In genomic region chr17:27539794-27540193, GRCh38 we compare ENCODE assay signal across 15 cellular contexts.
A peak's percentile ranks its signal among the peaks of the same experiment; 100 is the strongest.
DNase-seq lines count a peak whose midpoint lies in the region; ATAC-seq and TF ChIP-seq lines count a peak whose summit lies in the region.
"Had no signal": no experiment of that assay in that cellular context is flagged by ENCODE, and none has a peak within 500 bp of the region (broad histone marks: within the 10 kb centered on the region; RNA-seq: fewer than 3 reads in every experiment).

No MANE protein-coding gene starts in this region.

- H3K9me2 ChIP-seq in GM23338 (ENCODE audit: insufficient read depth), result no peaks in the 10 kb centered on the region

- H3K27ac Mint-ChIP-seq in GM23338, result peak overlapping the region; percentile 7; the same call in 1 of the 2 replicates
- no peak overlapping the region for H3K27ac Mint-ChIP-seq in activated naive CD4-positive, alpha-beta T cell treated with anti-CD3 and anti-CD28 coated beads, Interleukin-2, amount 50 U/mL, for 72 hours

- peaks cover 2% of the 10 kb centered on the region for H3K27me3 Mint-ChIP-seq in GM23338 (ENCODE audit: insufficient read depth, low read depth, poor library complexity)
- H3K27me3 Mint-ChIP-seq: naive thymus-derived CD8-positive, alpha-beta T cell had no signal

- no peak overlapping the region for H3K27ac ChIP-seq in GM23338 (ENCODE audit: low read depth)
- H3K27ac ChIP-seq in breast epithelium, result peak overlapping the region; percentile 74 to 93
- peak overlapping the region; percentile 91 to 92 for H3K27ac ChIP-seq in left lung
- peak overlapping the region; percentile 77 for H3K27ac ChIP-seq in substantia nigra (ENCODE audit: low read depth, low read length, poor library complexity, severe bottlenecking)
- H3K27ac ChIP-seq: BLaER1, VCaP had no signal

- H3K4me1 Mint-ChIP-seq in GM23338, result peaks cover 25% of the 10 kb centered on the region

- no peak for DNase-seq in GM23338 (ENCODE audit: low spot score)
- no peak for DNase-seq in breast epithelium (ENCODE audit: low spot score in 2 of 2)
- no peak for DNase-seq in left lung
- no peak for DNase-seq in substantia nigra (lab: John Stamatoyannopoulos, UW)
- DNase-seq in activated naive CD4-positive, alpha-beta T cell treated with anti-CD3 and anti-CD28 coated beads, Interleukin-2, amount 50 U/mL, for 72 hours (ENCODE audit: low spot score in 2 of 2), result no peak
- DNase-seq in stimulated activated CD4-positive, alpha-beta T cell treated with anti-CD3 and anti-CD28 coated beads, Interleukin-4, amount 100 ng/mL, for 1 hour, result no peak
- DNase-seq in NCI-H187 (lab: John Stamatoyannopoulos, UW), result no peak
- DNase-seq in activated CD4-positive, CD25-positive, alpha-beta regulatory T cell (lab: John Stamatoyannopoulos, UW), result no peak
- DNase-seq: activated naive CD4-positive, alpha-beta T cell; naive thymus-derived CD8-positive, alpha-beta T cell; NCI-H2081 treated with DMSO at 0.1 percent for 48 hours; NCI-H69; stimulated activated CD4-positive, alpha-beta T cell treated with anti-CD3 and anti-CD28 coated beads, Interleukin-1b, Interleukin-23, amount 100 ng/mL, for 48 hours had no signal

- ATAC-seq in GM23338 (no peak), left lung (no peak)
- no peak for ATAC-seq in activated naive CD4-positive, alpha-beta T cell treated with anti-CD3 and anti-CD28 coated beads, Interleukin-2, amount 50 U/mL, for 72 hours
- ATAC-seq: naive thymus-derived CD8-positive, alpha-beta T cell had no signal

- TF ChIP-seq POLR2A in breast epithelium (IDR thresholded peaks at IDR 0.05), result no peak

- H3K9me3 ChIP-seq in breast epithelium (no peaks in the 10 kb centered on the region), left lung (no peaks in the 10 kb centered on the region)
- H3K9me3 ChIP-seq: BLaER1 had no signal

- H3F3A ChIP-seq in GM23338 (replicated peaks; ENCODE audit: low read depth), result no peaks in the 10 kb centered on the region

- H3K9me3 Mint-ChIP-seq in GM23338, result no peaks in the 10 kb centered on the region
- no peaks in the 10 kb centered on the region for H3K9me3 Mint-ChIP-seq in activated naive CD4-positive, alpha-beta T cell treated with anti-CD3 and anti-CD28 coated beads, Interleukin-2, amount 50 U/mL, for 72 hours
- H3K9me3 Mint-ChIP-seq: naive thymus-derived CD8-positive, alpha-beta T cell had no signal

- H3K4me1 ChIP-seq in GM23338 (ENCODE audit: insufficient read depth), result peaks cover 6% of the 10 kb centered on the region; the same call in 1 of the 2 replicates
- peaks cover 0 to 6% of the 10 kb centered on the region in 2 donors for H3K4me1 ChIP-seq in breast epithelium
- H3K4me1 ChIP-seq in left lung, result peaks cover 32 to 62% of the 10 kb centered on the region in 2 donors

- no peak overlapping the region for H2AFZ ChIP-seq in GM23338

- H3K36me3 Mint-ChIP-seq in GM23338 (ENCODE audit: low read depth), result no peaks in the 10 kb centered on the region
- H3K36me3 Mint-ChIP-seq in activated naive CD4-positive, alpha-beta T cell treated with anti-CD3 and anti-CD28 coated beads, Interleukin-2, amount 50 U/mL, for 72 hours, result peaks cover 0 to 20% of the 10 kb centered on the region in 2 donors
- H3K36me3 Mint-ChIP-seq: naive thymus-derived CD8-positive, alpha-beta T cell had no signal

- no peak overlapping the region for H3K4me2 ChIP-seq in GM23338

- no peak overlapping the region for H3K4me3 Mint-ChIP-seq in GM23338
- H3K4me3 Mint-ChIP-seq: naive thymus-derived CD8-positive, alpha-beta T cell had no signal

- TF ChIP-seq CTCF in GM23338 (conservative IDR thresholded peaks at IDR 0.05; ENCODE audit: low read depth in 2 of 2) (no peak), breast epithelium (IDR thresholded peaks at IDR 0.05) (no peak), left lung (IDR thresholded peaks at IDR 0.05) (no peak)

- intact Hi-C loops in breast epithelium (cut with DNase I; ENCODE audit: low total_unique reads), result no loop called here
- intact Hi-C loops in left lung (cut with DNase I), result no loop called here

- H4K20me1 ChIP-seq in GM23338 (replicated peaks; ENCODE audit: insufficient read depth), result peaks cover 4% of the 10 kb centered on the region

- H3K79me2 ChIP-seq in GM23338 (replicated peaks; ENCODE audit: insufficient read depth), result peaks cover 91% of the 10 kb centered on the region

- H3K36me3 ChIP-seq in GM23338 (ENCODE audit: insufficient read depth) (no peaks in the 10 kb centered on the region), breast epithelium (no peaks in the 10 kb centered on the region), left lung (no peaks in the 10 kb centered on the region)
- H3K36me3 ChIP-seq: BLaER1 had no signal

- no peak overlapping the region for H3K4me3 ChIP-seq in GM23338
- peak overlapping the region in 1 of 3 donors; percentile 21 for H3K4me3 ChIP-seq in breast epithelium
- no peak overlapping the region for H3K4me3 ChIP-seq in left lung
- H3K4me3 ChIP-seq: BLaER1 had no signal

- H3K27me3 ChIP-seq in GM23338 (ENCODE audit: insufficient read depth), result no peaks in the 10 kb centered on the region
- no peaks in the 10 kb centered on the region for H3K27me3 ChIP-seq in breast epithelium
- no peaks in the 10 kb centered on the region for H3K27me3 ChIP-seq in left lung

TF ChIP-seq in GM23338, 12 proteins besides CTCF, POLR2A, EP300 and RAD21 (continues in another document):
- no peak for TF ChIP-seq ZNF114 (CRISPR knock-in tag; IDR thresholded peaks at IDR 0.05)
- TF ChIP-seq ZNF331 (CRISPR knock-in tag; IDR thresholded peaks at IDR 0.05; ENCODE audit: low read depth), result no peak
- TF ChIP-seq REST (IDR thresholded peaks at IDR 0.05; ENCODE audit: unreplicated experiment), result no peak
- no peak for TF ChIP-seq CREB1 (CRISPR knock-in tag; IDR thresholded peaks at IDR 0.05; ENCODE audit: low read depth)
- no peak for TF ChIP-seq ETS1 (IDR thresholded peaks at IDR 0.05)
- TF ChIP-seq NANOG (IDR thresholded peaks at IDR 0.05; ENCODE audit: borderline replicate concordance), result no peak
- no peak for TF ChIP-seq STAT1 (IDR thresholded peaks at IDR 0.05; ENCODE audit: unreplicated experiment)
- TF ChIP-seq JUNB (IDR thresholded peaks at IDR 0.05; ENCODE audit: unreplicated experiment), result no peak
